In the genomic region with DNA sequence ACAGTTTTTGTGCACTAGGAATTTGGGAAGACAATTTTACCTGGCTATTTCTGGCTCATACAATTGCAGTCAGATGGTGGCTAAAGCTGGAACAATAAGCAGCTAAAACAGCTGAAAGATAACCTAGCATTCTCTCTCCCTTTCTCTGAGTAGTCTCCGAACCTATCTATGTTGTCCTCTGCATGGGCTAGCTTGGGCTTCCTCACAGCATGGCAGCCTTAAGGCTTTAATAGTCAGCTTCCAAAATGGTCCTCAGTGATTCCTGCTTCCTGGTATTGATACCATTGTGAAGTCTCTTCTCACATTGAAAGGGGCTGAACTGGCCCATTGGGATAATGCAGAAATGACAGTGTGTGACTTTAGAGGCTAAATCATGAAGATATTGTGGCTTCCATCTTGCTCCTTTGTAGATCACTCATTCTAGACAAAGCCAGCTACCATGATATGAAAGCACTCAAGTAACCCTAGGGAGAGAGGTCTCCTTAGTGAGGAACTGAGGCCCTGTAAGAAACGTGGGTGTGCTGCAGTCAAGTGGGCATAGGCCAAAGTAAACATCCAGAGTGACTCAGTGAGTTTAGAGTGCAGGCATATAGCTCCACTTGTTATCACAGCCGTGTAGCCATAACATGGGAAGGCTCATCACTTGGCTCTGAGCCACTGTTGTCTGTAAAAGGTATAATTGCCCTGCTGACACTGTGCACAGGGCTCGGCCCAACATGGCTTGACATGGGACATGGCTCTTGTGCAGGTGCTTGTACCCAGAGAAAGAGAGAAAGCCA, we compare ENCODE assay signal across 1 cellular context.
TF ChIP-seq lines count a peak whose summit lies in the region.

No MANE protein-coding gene starts in this region.

TF ChIP-seq in IMR-90, 13 proteins besides CTCF, POLR2A, EP300 and RAD21:
- TF ChIP-seq MXI1 (IDR thresholded peaks at IDR 0.05; ENCODE audit: borderline replicate concordance, low read depth, low read length) (no peak), NFE2L2 (IDR thresholded peaks at IDR 0.05; ENCODE audit: low read depth, low read length) (peak; percentile 16; the same call in 1 of the 2 replicates), BHLHE40 (IDR thresholded peaks at IDR 0.05; ENCODE audit: low read depth, low read length) (no peak), SMC3 (IDR thresholded peaks at IDR 0.05; ENCODE audit: low read depth, low read length) (no peak), CEBPB (IDR thresholded peaks at IDR 0.05; ENCODE audit: low read depth, low read length) (no peak)
